12 cellular contexts compared by ENCODE assay signal in the genomic region with DNA sequence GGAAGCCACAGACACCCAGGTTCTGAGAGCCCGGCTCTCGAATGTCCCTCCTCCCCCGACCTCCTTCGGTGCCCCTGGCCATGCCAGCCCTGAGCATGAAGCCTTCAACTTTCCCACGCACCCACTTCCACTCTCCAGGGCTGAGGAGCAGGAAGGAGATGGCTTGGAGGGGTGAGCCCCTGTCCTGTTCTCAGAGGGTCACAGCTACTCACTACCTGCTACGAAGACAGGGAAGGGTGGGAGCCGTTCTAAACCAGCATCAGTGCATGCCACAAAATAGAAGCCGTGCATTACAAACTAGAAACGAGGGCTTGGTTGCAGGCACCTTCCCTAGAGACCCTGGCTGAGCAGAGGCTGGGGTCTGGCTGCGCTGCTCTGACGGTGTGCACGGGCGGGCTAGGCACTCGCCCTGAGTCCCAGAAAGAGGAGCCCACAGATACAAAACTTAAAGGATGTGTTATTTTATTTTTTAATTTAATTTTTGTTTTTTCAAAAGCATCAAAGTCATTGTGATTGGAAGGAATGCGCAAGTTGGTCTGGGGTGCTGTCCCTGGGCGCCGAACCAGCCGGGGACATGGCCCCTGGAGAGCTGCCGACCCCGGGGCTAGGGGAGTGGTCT. TPM values are rescaled to one million over a fixed set of nuclear protein-coding genes. Genes with fewer than 3 reads are reported as not detected.
DNase-seq lines count a peak whose midpoint lies in the region; ATAC-seq and TF ChIP-seq lines count a peak whose summit lies in the region.
"Had no signal": no experiment of that assay in that cellular context is flagged by ENCODE, and none has a peak within 500 bp of the region (broad histone marks: within the 10 kb centered on the region; RNA-seq: fewer than 3 reads in every experiment).

No MANE protein-coding gene starts in this region.

- H3K27me3 Mint-ChIP-seq in effector memory CD8-positive, alpha-beta T cell: peaks cover 49 to 79% of the 10 kb centered on the region in 2 donors
- no peaks in the 10 kb centered on the region for H3K27me3 Mint-ChIP-seq in neural crest cell (ENCODE audit: low read depth)
- peaks cover 15% of the 10 kb centered on the region for H3K27me3 Mint-ChIP-seq in activated CD8-positive, alpha-beta T cell treated with anti-CD3 and anti-CD28 coated beads for 36 hours

- peak overlapping the region; percentile 54; the same call in 1 of the 2 replicates for H3K4me3 ChIP-seq in MM.1S (ENCODE audit: low read length)

- DNase-seq in GM10248 (ENCODE audit: extremely low spot score) (no peak), MM.1S (no peak), neural crest cell (ENCODE audit: low read depth, low spot score) (no peak), DMS 273 treated with DMSO at 0.1 percent for 48 hours (lab: John Stamatoyannopoulos, UW) (no peak)
- DNase-seq in effector memory CD8-positive, alpha-beta T cell: no peak
- DNase-seq in stimulated activated CD4-positive, alpha-beta T cell treated with anti-CD3 and anti-CD28 coated beads, Interleukin-12 subunit alpha, Interleukin-12 subunit beta, amount 100 ng/mL, for 4 hours: no peak
- DNase-seq in activated CD8-positive, alpha-beta T cell treated with anti-CD3 and anti-CD28 coated beads for 36 hours: no peak

- TF ChIP-seq CTCF in GM10248 (IDR thresholded peaks at IDR 0.05; ENCODE audit: control extremely low read depth, extremely low read depth, low read depth, missing control alignments): peak; percentile 9
- no peak for TF ChIP-seq CTCF in MM.1S (IDR thresholded peaks at IDR 0.05; ENCODE audit: low read length)
- no peak for TF ChIP-seq CTCF in neural crest cell (conservative IDR thresholded peaks at IDR 0.05)
- no peak for TF ChIP-seq CTCF in activated CD8-positive, alpha-beta T cell treated with anti-CD3 and anti-CD28 coated beads for 36 hours (IDR thresholded peaks at IDR 0.05)

- POLR2A ChIA-PET in GM10248 (lab: Yijun Ruan, JAX): no interaction called here
- POLR2A ChIA-PET in activated CD8-positive, alpha-beta T cell treated with anti-CD3 and anti-CD28 coated beads for 36 hours (lab: Charles Lee): interaction anchor here (0.6 to 1.1 kb wide), 2 partner anchors 141 to 1090 kb away, joined by 3 read pairs; no protein-coding TSS in a partner anchor

- H3K27ac ChIP-seq in MM.1S (ENCODE audit: low read length): no peak overlapping the region
- H3K27ac ChIP-seq: HL-60 had no signal

- H3F3A ChIP-seq in MM.1S (ENCODE audit: insufficient read depth, low read length): no peaks in the 10 kb centered on the region

- intact Hi-C loops in activated CD8-positive, alpha-beta T cell treated with anti-CD3 and anti-CD28 coated beads for 36 hours (cut with micrococcal nuclease): no loop called here

- H3K4me2 ChIP-seq in MM.1S (ENCODE audit: low read depth, low read length): peak overlapping the region; percentile 85; the same call in 1 of the 2 replicates

- H3K36me3 ChIP-seq in MM.1S (replicated peaks; ENCODE audit: insufficient read depth, low read length): no peaks in the 10 kb centered on the region
- H3K36me3 ChIP-seq: SJCRH30, vagina had no signal

- no peaks in the 10 kb centered on the region for H3K79me2 ChIP-seq in MM.1S (ENCODE audit: low read length)

- peaks cover 9 to 19% of the 10 kb centered on the region in 2 donors for H3K4me1 Mint-ChIP-seq in effector memory CD8-positive, alpha-beta T cell (ENCODE audit: low read depth in 2 of 2)
- peaks cover 9% of the 10 kb centered on the region for H3K4me1 Mint-ChIP-seq in neural crest cell
- peaks cover 5% of the 10 kb centered on the region for H3K4me1 Mint-ChIP-seq in activated CD8-positive, alpha-beta T cell treated with anti-CD3 and anti-CD28 coated beads for 36 hours (ENCODE audit: low read depth)

- H3K27ac Mint-ChIP-seq in effector memory CD8-positive, alpha-beta T cell: peak overlapping the region in 1 of 2 donors; percentile 66
- no peak overlapping the region for H3K27ac Mint-ChIP-seq in neural crest cell (ENCODE audit: unreplicated experiment)
- no peak overlapping the region for H3K27ac Mint-ChIP-seq in activated CD8-positive, alpha-beta T cell treated with anti-CD3 and anti-CD28 coated beads for 36 hours

- peak overlapping the region; percentile 63 to 80 for H3K4me3 Mint-ChIP-seq in effector memory CD8-positive, alpha-beta T cell
- H3K4me3 Mint-ChIP-seq in neural crest cell: peak overlapping the region; percentile 58
- H3K4me3 Mint-ChIP-seq in activated CD8-positive, alpha-beta T cell treated with anti-CD3 and anti-CD28 coated beads for 36 hours: no peak overlapping the region

- H3K9me3 ChIP-seq in MM.1S (replicated peaks; ENCODE audit: insufficient read depth, low read length): no peaks in the 10 kb centered on the region
- H3K9me3 ChIP-seq: SJCRH30, vagina had no signal

- no peaks in the 10 kb centered on the region for H4K20me1 ChIP-seq in MM.1S (ENCODE audit: insufficient read depth, low read length)

- H2AFZ ChIP-seq in MM.1S (ENCODE audit: low read length): peak overlapping the region; percentile 77; the same call in 1 of the 2 replicates

- H3K9me2 ChIP-seq in MM.1S (replicated peaks; ENCODE audit: insufficient read depth, low read length): no peaks in the 10 kb centered on the region

- no peak for ATAC-seq in effector memory CD8-positive, alpha-beta T cell (replicated peaks)
- no peak for ATAC-seq in activated CD8-positive, alpha-beta T cell treated with anti-CD3 and anti-CD28 coated beads for 36 hours

- CTCF ChIA-PET in GM10248 (lab: Yijun Ruan, JAX): interaction anchor here (0.8 to 6.4 kb wide), 28 partner anchors 12 to 461 kb away, joined by 3 to 352 read pairs (median 11); partner anchors contain the start of genes IFITM10, SYT8 and TNNI2
- CTCF ChIA-PET in activated CD8-positive, alpha-beta T cell treated with anti-CD3 and anti-CD28 coated beads for 36 hours (lab: Charles Lee): interaction anchor here (0.6 to 5.6 kb wide), 28 partner anchors 9 to 458 kb away, joined by 3 to 336 read pairs (median 12); partner anchors contain the start of gene SYT8

- peaks cover 4% of the 10 kb centered on the region; the same call in 1 of the 2 replicates for H3K4me1 ChIP-seq in MM.1S (ENCODE audit: low read length)

- peaks cover 3% of the 10 kb centered on the region for H3K36me3 Mint-ChIP-seq in effector memory CD8-positive, alpha-beta T cell (ENCODE audit: insufficient read depth)
- H3K36me3 Mint-ChIP-seq in neural crest cell (ENCODE audit: low read depth): no peaks in the 10 kb centered on the region
- H3K36me3 Mint-ChIP-seq in activated CD8-positive, alpha-beta T cell treated with anti-CD3 and anti-CD28 coated beads for 36 hours (ENCODE audit: low read depth): no peaks in the 10 kb centered on the region
- H3K36me3 Mint-ChIP-seq: activated naive CD8-positive, alpha-beta T cell treated with anti-CD3 and anti-CD28 coated beads, Interleukin-2, amount 10 ng/mL, durations not matched to agents 7 days and 5 days; CD4-positive, CD25-positive, alpha-beta regulatory T cell had no signal

- H3K27me3 ChIP-seq in MM.1S (replicated peaks; ENCODE audit: insufficient read depth, low read length): peaks cover 75% of the 10 kb centered on the region
- H3K27me3 ChIP-seq: vagina had no signal

- no peak overlapping the region for H3K9ac ChIP-seq in MM.1S (ENCODE audit: low read length)

- no peaks in the 10 kb centered on the region for H3K9me3 Mint-ChIP-seq in effector memory CD8-positive, alpha-beta T cell
- H3K9me3 Mint-ChIP-seq in neural crest cell: no peaks in the 10 kb centered on the region
- no peaks in the 10 kb centered on the region for H3K9me3 Mint-ChIP-seq in activated CD8-positive, alpha-beta T cell treated with anti-CD3 and anti-CD28 coated beads for 36 hours
- H3K9me3 Mint-ChIP-seq: activated naive CD8-positive, alpha-beta T cell treated with anti-CD3 and anti-CD28 coated beads, Interleukin-2, amount 10 ng/mL, durations not matched to agents 7 days and 5 days; CD4-positive, CD25-positive, alpha-beta regulatory T cell had no signal

RNA-seq across cellular contexts. Expression of gene KRTAP5-6, which starts 4.2 kb away (rescaled TPM):
- total RNA-seq in neural crest cell: not detected in 2 replicates
- total RNA-seq in activated CD8-positive, alpha-beta T cell treated with anti-CD3 and anti-CD28 coated beads for 36 hours: not detected
- total RNA-seq: activated naive CD8-positive, alpha-beta T cell treated with anti-CD3 and anti-CD28 coated beads, Interleukin-2, amount 10 ng/mL, durations not matched to agents 7 days and 5 days; CD4-positive, CD25-positive, alpha-beta regulatory T cell; SJCRH30; vagina had no signal

RNA-seq across cellular contexts. Expression of gene IFITM10, which starts 57.6 kb away (rescaled TPM):
- total RNA-seq in neural crest cell: 0.66 TPM in 1 of 2 replicates, not detected in the other
- total RNA-seq in activated CD8-positive, alpha-beta T cell treated with anti-CD3 and anti-CD28 coated beads for 36 hours: under 1 TPM; 0.07 to 0.31 TPM
